In the genomic region with DNA sequence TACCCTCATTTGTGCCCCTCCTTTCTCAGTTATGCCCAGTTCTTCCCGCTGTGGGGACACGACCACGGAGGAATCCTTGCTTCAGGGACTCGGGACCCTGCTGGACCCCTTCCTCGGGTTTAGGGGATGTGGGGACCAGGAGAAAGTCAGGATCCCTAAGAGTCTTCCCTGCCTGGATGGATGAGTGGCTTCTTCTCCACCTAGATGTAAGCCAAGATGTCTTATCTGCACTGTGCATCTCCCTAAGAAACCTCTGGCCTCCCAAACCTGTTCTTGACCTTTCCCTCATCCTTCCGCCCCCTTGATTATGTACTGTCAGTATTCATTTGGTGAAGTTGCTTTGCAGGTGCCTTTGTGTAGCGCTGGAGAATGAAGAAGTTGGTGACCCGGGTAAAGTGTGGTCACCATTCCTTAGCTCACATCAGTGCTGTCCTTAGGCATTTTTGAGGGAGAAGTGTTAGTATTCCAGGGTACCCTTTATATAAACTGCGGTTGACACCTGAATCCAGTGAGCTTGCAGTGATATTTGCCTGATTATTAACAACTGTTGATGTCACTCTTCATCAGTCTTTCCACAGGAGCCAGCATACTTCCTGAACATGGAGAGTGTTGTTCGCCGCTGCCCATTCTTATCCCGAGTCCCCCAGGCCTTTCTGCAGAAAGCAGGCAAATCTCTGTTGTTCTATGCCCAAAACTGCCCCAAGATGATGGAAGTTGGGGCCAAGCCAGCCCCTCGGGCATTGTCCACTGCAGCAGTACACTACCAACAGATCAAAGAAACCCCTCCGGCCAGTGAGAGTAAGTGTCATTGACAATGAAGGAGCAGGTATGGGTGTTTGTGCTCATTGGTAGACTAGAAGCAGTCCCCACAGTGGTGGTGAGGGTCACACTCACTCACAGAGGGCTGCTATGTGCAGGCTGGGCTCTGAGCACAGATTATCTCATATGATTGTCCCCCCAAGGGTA, we compare ENCODE assay signal across 6 cellular contexts. TPM values are rescaled to one million over a fixed set of nuclear protein-coding genes. Genes with fewer than 3 reads are reported as not detected.
DNase-seq lines count a peak whose midpoint lies in the region; ATAC-seq and TF ChIP-seq lines count a peak whose summit lies in the region.

No MANE protein-coding gene starts in this region.

- H3K4me1 ChIP-seq in Karpas-422 (ENCODE audit: low read length) (peaks cover 53% of the 10 kb centered on the region), psoas muscle (peaks cover 36% of the 10 kb centered on the region)

- ATAC-seq in psoas muscle: no peak
- no peak for ATAC-seq in HG03354 (IDR thresholded peaks at IDR 0.05; ENCODE audit: poor library complexity, severe bottlenecking, unreplicated experiment)
- ATAC-seq in HG03095 (IDR thresholded peaks at IDR 0.05; ENCODE audit: unreplicated experiment): no peak

- no peaks in the 10 kb centered on the region; the same call in 1 of the 2 replicates for H4K20me1 ChIP-seq in Karpas-422 (ENCODE audit: insufficient read depth, low read depth, low read length)

- H3K9me3 ChIP-seq in Karpas-422 (ENCODE audit: low read length): no peaks in the 10 kb centered on the region
- no peaks in the 10 kb centered on the region for H3K9me3 ChIP-seq in psoas muscle

- peak overlapping the region; percentile 92 for H3K4me2 ChIP-seq in Karpas-422 (ENCODE audit: low read depth, low read length, poor library complexity, severe bottlenecking)

- peaks cover 21% of the 10 kb centered on the region; the same call in 1 of the 2 replicates for H3K36me3 ChIP-seq in Karpas-422 (ENCODE audit: insufficient read depth, low read length)
- peaks cover 3 to 49% of the 10 kb centered on the region in 2 donors for H3K36me3 ChIP-seq in psoas muscle (ENCODE audit: insufficient read depth in 1 of 2, low read depth in 1 of 2)

- no peaks in the 10 kb centered on the region for H3K27me3 ChIP-seq in Karpas-422 (ENCODE audit: low read length)
- H3K27me3 ChIP-seq in psoas muscle (ENCODE audit: insufficient read depth in 3 of 3, low read length in 2 of 3): no peaks in the 10 kb centered on the region

- peak overlapping the region; percentile 65; the same call in 1 of the 2 replicates for H2AFZ ChIP-seq in Karpas-422 (ENCODE audit: low read length)

- no peak for DNase-seq in Karpas-422
- DNase-seq in dermis microvascular lymphatic vessel endothelial cell (ENCODE audit: low read depth in 2 of 2): peak; percentile 50 to 57
- DNase-seq in psoas muscle: no peak
- no peak for DNase-seq in central memory CD4-positive, alpha-beta T cell

- no peaks in the 10 kb centered on the region for H3K9me2 ChIP-seq in Karpas-422 (replicated peaks; ENCODE audit: insufficient read depth, low read length)

- H3K4me3 ChIP-seq in Karpas-422 (ENCODE audit: low read length) (peak overlapping the region; percentile 97), psoas muscle (peak overlapping the region; percentile 100)

- intact Hi-C loops in psoas muscle (cut with DNase I): loop anchor here in 1 of 2 donors (5.0 kb wide), 1 partner anchor 42 kb away; no protein-coding TSS in a partner anchor

- WGBS in psoas muscle, 3 donors: 33 to 39% (median 34%) methylated on average over 14 of the region's 14 CpGs

- peaks cover 21% of the 10 kb centered on the region for H3K79me2 ChIP-seq in Karpas-422 (ENCODE audit: low read length)

- no peak for TF ChIP-seq CTCF in psoas muscle (IDR thresholded peaks at IDR 0.05)

- H3K9ac ChIP-seq in Karpas-422 (ENCODE audit: low read length): peak overlapping the region; percentile 97

- H3K27ac ChIP-seq in Karpas-422 (ENCODE audit: low read length) (peak overlapping the region; percentile 66), psoas muscle (peak overlapping the region; percentile 87)

RNA-seq across cellular contexts. Expression of a gene that starts 1.0 kb away (rescaled TPM):
- total RNA-seq in Karpas-422 (2014; rRNA removed; shearing (Covaris generic); ENCODE audit: low replicate concordance): 24.8 and 41.6 TPM in 2 replicates
- total RNA-seq in dermis microvascular lymphatic vessel endothelial cell (43.9 and 46.0 TPM in 2 replicates), psoas muscle (10 to 100 TPM; 50.1 to 89.4 (median 68.1) TPM)
- polyA plus RNA-seq in psoas muscle: 100 to 1,000 TPM in 2 of 3 donors, 10 to 100 TPM in 1; 75.2 to 138 (median 121) TPM

RNA-seq across cellular contexts. Expression of a gene that starts 26.5 kb away (rescaled TPM):
- 7.4 and 26.5 TPM in 2 replicates for total RNA-seq in Karpas-422 (2014; rRNA removed; shearing (Covaris generic); ENCODE audit: low replicate concordance)
- total RNA-seq in dermis microvascular lymphatic vessel endothelial cell (not detected in 2 replicates), psoas muscle (under 1 TPM in 3 of 4 donors, not detected in 1; 0.34 to 0.55 (median 0.41) TPM)
- polyA plus RNA-seq in psoas muscle: under 1 TPM; 0.04 to 0.14 (median 0.08) TPM

RNA-seq across cellular contexts. Expression of a gene that starts 40.0 kb away (rescaled TPM):
- 42.0 and 76.3 TPM in 2 replicates for total RNA-seq in Karpas-422 (2014; rRNA removed; shearing (Covaris generic); ENCODE audit: low replicate concordance)
- 128 and 132 TPM in 2 replicates for total RNA-seq in dermis microvascular lymphatic vessel endothelial cell
- 100 to 1,000 TPM in 3 of 4 donors, 10 to 100 TPM in 1; 74.9 to 224 (median 138) TPM for total RNA-seq in psoas muscle
- polyA plus RNA-seq in psoas muscle: 100 to 1,000 TPM in 1 of 3 donors, 10 to 100 TPM in 2; 19.6 to 160 (median 74.6) TPM

RNA-seq across cellular contexts. Expression of a gene that starts 44.7 kb away (rescaled TPM):
- 12.7 and 18.6 TPM in 2 replicates for total RNA-seq in Karpas-422 (2014; rRNA removed; shearing (Covaris generic); ENCODE audit: low replicate concordance)
- total RNA-seq in dermis microvascular lymphatic vessel endothelial cell: 6.4 and 12.5 TPM in 2 replicates
- total RNA-seq in psoas muscle: 1 to 10 TPM; 1.1 to 3.2 (median 1.6) TPM
- polyA plus RNA-seq in psoas muscle: 1 to 10 TPM in 2 of 3 donors, under 1 TPM in 1; 0.87 to 2.9 (median 2.1) TPM

RNA-seq across cellular contexts. Expression of a gene that starts 46.6 kb away (rescaled TPM):
- 25.5 and 35.4 TPM in 2 replicates for total RNA-seq in Karpas-422 (2014; rRNA removed; shearing (Covaris generic); ENCODE audit: low replicate concordance)
- total RNA-seq in dermis microvascular lymphatic vessel endothelial cell (11.2 and 13.7 TPM in 2 replicates), psoas muscle (1 to 10 TPM; 2.1 to 7.5 (median 3.9) TPM)
- polyA plus RNA-seq in psoas muscle: 1 to 10 TPM; 2.5 to 3.3 (median 2.6) TPM

Comparison
In these comparisons a context has a peak if more than half of its experiments do, and no peak if none do; other contexts are left out.
1. DNase-seq: peak in dermis microvascular lymphatic vessel endothelial cell (2 of 2); none in Karpas-422 (single experiment), psoas muscle (0 of 2) and central memory CD4-positive, alpha-beta T cell (single experiment).